Comparison of ENCODE assay signal across 8 cellular contexts in genomic region chr16:75464130-75464918, GRCh38. TPM values are rescaled to one million over a fixed set of nuclear protein-coding genes. Genes with fewer than 3 reads are reported as not detected.
DNase-seq lines count a peak whose midpoint lies in the region; ATAC-seq and TF ChIP-seq lines count a peak whose summit lies in the region.

Gene TMEM170A, minus strand, starts transcription at chr16:75464689. Its CDS starts 89 bp downstream, at chr16:75464600.

- H3K9me3 ChIP-seq in heart right ventricle (no peaks in the 10 kb centered on the region), upper lobe of right lung (no peaks in the 10 kb centered on the region)

- TF ChIP-seq CTCF in GM13977 (IDR thresholded peaks at IDR 0.05; ENCODE audit: extremely low read depth, insufficient read depth, missing control alignments), result peak; percentile 99
- peak; percentile 100 for TF ChIP-seq CTCF in heart right ventricle (IDR thresholded peaks at IDR 0.05)
- peak; percentile 100 for TF ChIP-seq CTCF in upper lobe of right lung (IDR thresholded peaks at IDR 0.05)

- H3K4me1 ChIP-seq in heart right ventricle (peaks cover 0 to 48% (median 19%) of the 10 kb centered on the region in 9 donors), upper lobe of right lung (peaks cover 13% of the 10 kb centered on the region)

- H3K27me3 ChIP-seq in heart right ventricle (no peaks in the 10 kb centered on the region), upper lobe of right lung (no peaks in the 10 kb centered on the region)

- DNase-seq in GM13977 (ENCODE audit: low spot score) (peak; percentile 97), NCI-H146 treated with DMSO at 0.1 percent for 48 hours (lab: John Stamatoyannopoulos, UW; ENCODE audit: unreplicated experiment) (peak; percentile 83), amniotic epithelial cell (ENCODE audit: low read depth) (peak; percentile 97), heart right ventricle (peak; percentile 100), posterior vena cava (ENCODE audit: low spot score) (peak; percentile 100), upper lobe of right lung (peak; percentile 100)

- in situ Hi-C loops in GM13977 (cut with MboI; ENCODE audit: low pct_unique_long_range_greater_than_20kb, low sequenced_read_pairs, unreplicated experiment), result loop anchor here (25.0 kb wide), 1 partner anchor 298 kb away; no protein-coding TSS in a partner anchor

- peak within 1 kb of the TSS; percentile 51 to 100 (median 99) for H3K4me3 ChIP-seq in heart right ventricle
- peak within 1 kb of the TSS; percentile 97 for H3K4me3 ChIP-seq in upper lobe of right lung

- 0 to 1% methylated on average over 86 to 89 of the region's 89 CpGs for WGBS in heart right ventricle, 2 donors

- H3K36me3 ChIP-seq in heart right ventricle, result peaks cover 0 to 5% (median 0%) of the 10 kb centered on the region in 9 donors
- H3K36me3 ChIP-seq in upper lobe of right lung, result no peaks in the 10 kb centered on the region

- peak; percentile 92 for ATAC-seq in HG02884 (IDR thresholded peaks at IDR 0.05; ENCODE audit: unreplicated experiment)
- peak; percentile 97 to 99 (median 98) for ATAC-seq in heart right ventricle
- peak; percentile 98 for ATAC-seq in upper lobe of right lung

- peak within 1 kb of the TSS; percentile 94 to 99 (median 97) for H3K27ac ChIP-seq in heart right ventricle
- peak within 1 kb of the TSS; percentile 92 for H3K27ac ChIP-seq in upper lobe of right lung

- intact Hi-C loops in T-helper 1 cell treated with Interleukin-12 subunit alpha and Interleukin-12 subunit beta and Interleukin-4 antibody, amounts not matched to agents 30 ng/mL and 1 ng/mL, for 36 hours (cut with micrococcal nuclease), result loop anchor here (1.0 to 2.0 kb wide), 14 partner anchors 31 to 1726 kb away; partner anchors contain the start of genes ADAT1, CFDP1, GLG1 and KARS1
- intact Hi-C loops in heart right ventricle (cut with DNase I), result loop anchor here in 6 of 10 donors (1.0 to 10.0 kb wide), 5 partner anchors 52 to 270 kb away; partner anchors contain the start of gene ADAT1 (in 1 of the 6)
- intact Hi-C loops in posterior vena cava (cut with DNase I), result no loop called here
- intact Hi-C loops in upper lobe of right lung (cut with DNase I), result no loop called here

RNA-seq across cellular contexts. Expression of gene TMEM170A, which starts in this region (rescaled TPM):
- total RNA-seq in T-helper 1 cell treated with Interleukin-12 subunit alpha and Interleukin-12 subunit beta and Interleukin-4 antibody, amounts not matched to agents 30 ng/mL and 1 ng/mL, for 36 hours, result 37.7 and 45.0 TPM in 2 replicates
- total RNA-seq in heart right ventricle (10 to 100 TPM in 4 of 10 donors, 1 to 10 TPM in 6; 7.2 to 12.5 (median 9.3) TPM), posterior vena cava (10 to 100 TPM; 14.3 to 16.9 TPM), upper lobe of right lung (25.4 TPM)
- 1 to 10 TPM; 3.8 to 6.9 TPM for polyA plus RNA-seq in heart right ventricle

Comparison
In these comparisons a context has a peak if more than half of its experiments do, and no peak if none do; other contexts are left out.
1. Peak in every context shown above with its lines: DNase-seq, ATAC-seq, H3K4me3 ChIP-seq and H3K27ac ChIP-seq.
2. intact Hi-C loops: an anchor here in T-helper 1 cell treated with Interleukin-12 subunit alpha and Interleukin-12 subunit beta and Interleukin-4 antibody, amounts not matched to agents 30 ng/mL and 1 ng/mL, for 36 hours (1.0 to 2.0 kb wide) and heart right ventricle (1.0 to 10.0 kb wide); none called in posterior vena cava and upper lobe of right lung.